Comparison of ENCODE assay signal across 19 cellular contexts in the genomic region with DNA sequence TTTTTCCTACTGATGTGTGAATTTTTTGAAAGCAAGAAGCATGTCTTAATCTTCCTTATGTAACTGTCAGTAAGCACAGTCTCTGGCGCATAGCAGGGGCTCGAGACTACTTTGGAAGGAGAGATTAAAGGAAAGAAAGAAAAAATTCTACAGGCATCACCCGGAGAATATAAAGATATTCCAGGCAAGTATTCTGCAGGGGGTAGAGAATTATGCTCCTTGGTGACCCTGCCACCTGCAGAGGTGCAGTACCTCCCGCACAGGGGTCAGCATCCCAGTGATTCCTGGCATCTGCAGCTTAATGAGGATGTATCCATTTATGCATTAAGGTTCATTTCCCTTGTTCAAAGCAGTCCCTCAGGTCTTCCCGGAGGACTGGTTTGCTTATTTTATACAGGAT.
"Had no signal": no experiment of that assay in that cellular context is flagged by ENCODE, and none has a peak within 500 bp of the region (broad histone marks: within the 10 kb centered on the region; RNA-seq: fewer than 3 reads in every experiment).

No MANE protein-coding gene starts in this region.

- H3K36me3 ChIP-seq: thyroid gland, uterus had no signal

- H3K9me3 Mint-ChIP-seq: activated B cell treated with CpG ODN at 0.5 μM for 24 hours; activated naive CD8-positive, alpha-beta T cell treated with anti-CD3 and anti-CD28 coated beads for 36 hours; stimulated activated memory B cell treated with anti-CD40 and anti-IgM and Interleukin-4, amounts not matched to agents 10 μg/mL and 1 μg/mL and 100 μg/mL, for 72 hours had no signal

- ATAC-seq: activated CD8-positive, alpha-beta T cell treated with anti-CD3 and anti-CD28 coated beads, Interleukin-2, amount 10 ng/mL, durations not matched to agents 7 days and 5 days; body of pancreas; stimulated activated memory B cell treated with anti-CD40 and anti-IgM and Interleukin-4, amounts not matched to agents 10 μg/mL and 1 μg/mL and 100 μg/mL, for 72 hours had no signal

- H3K27me3 ChIP-seq: body of pancreas, thyroid gland, uterus had no signal

- H3K27me3 Mint-ChIP-seq: activated naive CD8-positive, alpha-beta T cell treated with anti-CD3 and anti-CD28 coated beads for 36 hours; dendritic cell treated with granulocyte-macrophage colony-stimulating factor and Interleukin-4, amounts not matched to agents 40 ng/mL and 50 ng/mL, for 4 days; stimulated activated memory B cell treated with anti-CD40 and anti-IgM and Interleukin-4, amounts not matched to agents 10 μg/mL and 1 μg/mL and 100 μg/mL, for 72 hours had no signal

- H3K27ac Mint-ChIP-seq: activated B cell treated with CpG ODN at 0.5 μM for 24 hours; activated CD8-positive, alpha-beta T cell treated with anti-CD3 and anti-CD28 coated beads, Interleukin-2, amount 10 ng/mL, durations not matched to agents 7 days and 5 days; activated naive CD8-positive, alpha-beta T cell treated with anti-CD3 and anti-CD28 coated beads for 36 hours; dendritic cell treated with granulocyte-macrophage colony-stimulating factor and Interleukin-4, amounts not matched to agents 40 ng/mL and 50 ng/mL, for 4 days; stimulated activated memory B cell treated with anti-CD40 and anti-IgM and Interleukin-4, amounts not matched to agents 10 μg/mL and 1 μg/mL and 100 μg/mL, for 72 hours had no signal

- FAIRE-seq: TTC549 had no signal

- H3K4me3 ChIP-seq: body of pancreas, thyroid gland, uterus had no signal

- DNase-seq: activated B cell treated with CpG ODN at 0.5 μM for 24 hours; activated CD4-positive, alpha-beta T cell treated with anti-CD3 and anti-CD28 coated beads for 48 hours; activated CD8-positive, alpha-beta memory T cell treated with anti-CD3 and anti-CD28 coated beads, Interleukin-2, amount 50 U/mL, for 4 hours; activated CD8-positive, alpha-beta T cell treated with anti-CD3 and anti-CD28 coated beads, Interleukin-2, amount 10 ng/mL, durations not matched to agents 7 days and 5 days; activated gamma-delta T cell; activated naive CD8-positive, alpha-beta T cell treated with anti-CD3 and anti-CD28 coated beads for 36 hours; activated T-cell treated with anti-CD3 and anti-CD28 coated beads, Interleukin-2, amount 50 U/mL, for 48 hours; amygdala; body of pancreas; cerebellar nuclear complex; glutamatergic neuron; kidney glomerular epithelial cell; stimulated activated CD4-positive, alpha-beta T cell treated with anti-CD3 and anti-CD28 coated beads, Interleukin-2, amount 100 ng/mL, for 48 hours; T-helper 2 cell; thyroid gland; uterus had no signal

- H3K9me3 ChIP-seq: body of pancreas, thyroid gland, uterus had no signal

- H3K27ac ChIP-seq: thyroid gland, uterus had no signal

- H3K4me3 Mint-ChIP-seq: activated B cell treated with CpG ODN at 0.5 μM for 24 hours; activated CD8-positive, alpha-beta T cell treated with anti-CD3 and anti-CD28 coated beads, Interleukin-2, amount 10 ng/mL, durations not matched to agents 7 days and 5 days; activated naive CD8-positive, alpha-beta T cell treated with anti-CD3 and anti-CD28 coated beads for 36 hours; dendritic cell treated with granulocyte-macrophage colony-stimulating factor and Interleukin-4, amounts not matched to agents 40 ng/mL and 50 ng/mL, for 4 days; stimulated activated memory B cell treated with anti-CD40 and anti-IgM and Interleukin-4, amounts not matched to agents 10 μg/mL and 1 μg/mL and 100 μg/mL, for 72 hours had no signal

- H3K36me3 Mint-ChIP-seq: activated naive CD8-positive, alpha-beta T cell treated with anti-CD3 and anti-CD28 coated beads for 36 hours; stimulated activated memory B cell treated with anti-CD40 and anti-IgM and Interleukin-4, amounts not matched to agents 10 μg/mL and 1 μg/mL and 100 μg/mL, for 72 hours had no signal

- H3K4me1 ChIP-seq: thyroid gland, uterus had no signal

- H3K4me1 Mint-ChIP-seq: activated B cell treated with CpG ODN at 0.5 μM for 24 hours; activated naive CD8-positive, alpha-beta T cell treated with anti-CD3 and anti-CD28 coated beads for 36 hours; stimulated activated memory B cell treated with anti-CD40 and anti-IgM and Interleukin-4, amounts not matched to agents 10 μg/mL and 1 μg/mL and 100 μg/mL, for 72 hours had no signal
